Comparison of ENCODE assay signal across 10 cellular contexts in genomic region chr12:115922952-115923564, GRCh38.
DNase-seq lines count a peak whose midpoint lies in the region; ATAC-seq, FAIRE-seq and TF ChIP-seq lines count a peak whose summit lies in the region.
"Had no signal": no experiment of that assay in that cellular context is flagged by ENCODE, and none has a peak within 500 bp of the region (broad histone marks: within the 10 kb centered on the region; RNA-seq: fewer than 3 reads in every experiment).

No MANE protein-coding gene starts in this region.

- H3K9ac ChIP-seq in IMR-90 (ENCODE audit: low read depth, low read length) (no peak overlapping the region), kidney (ENCODE audit: low read length in 2 of 2) (no peak overlapping the region)

- H3K79me1 ChIP-seq in IMR-90 (ENCODE audit: low read depth in 1 of 2, low read length in 2 of 2): no peaks in the 10 kb centered on the region

- no peak overlapping the region for H3K4me2 ChIP-seq in IMR-90 (ENCODE audit: low read depth, low read length)

- H2AK9ac ChIP-seq in IMR-90 (replicated peaks; ENCODE audit: low read depth, low read length, poor library complexity): no peak overlapping the region

- no peak overlapping the region for H3K4ac ChIP-seq in IMR-90 (ENCODE audit: low read depth, low read length)

- H3K9me1 ChIP-seq in IMR-90 (ENCODE audit: insufficient read depth, low read length): no peaks in the 10 kb centered on the region

- no peak overlapping the region for H3K27ac Mint-ChIP-seq in naive thymus-derived CD8-positive, alpha-beta T cell

- no peak overlapping the region for H2BK120ac ChIP-seq in IMR-90 (ENCODE audit: low read depth, low read length)

- CTCF ChIA-PET in IMR-90 (lab: Yijun Ruan, JAX): no interaction called here

- H4K91ac ChIP-seq in IMR-90 (ENCODE audit: insufficient read depth, low read depth, low read length): no peak overlapping the region

- peaks cover 15% of the 10 kb centered on the region for H3K27me3 ChIP-seq in IMR-90 (ENCODE audit: control insufficient read depth, insufficient read depth, low read length)

- no peak overlapping the region for H2BK15ac ChIP-seq in IMR-90 (ENCODE audit: low read depth, low read length)

- intact Hi-C loops in IMR-90 (cut with micrococcal nuclease) (loop anchor here (5.0 kb wide), 1 partner anchor 1756 kb away; no protein-coding TSS in a partner anchor), kidney (cut with DNase I) (no loop called here)

- POLR2A ChIA-PET in IMR-90 (lab: Charles Lee; ENCODE audit: unreplicated experiment): no interaction called here
- POLR2A ChIA-PET in naive thymus-derived CD8-positive, alpha-beta T cell (lab: Charles Lee): no interaction called here

- H3K4me1 Mint-ChIP-seq in naive thymus-derived CD8-positive, alpha-beta T cell: peaks cover 0 to 2% (median 0%) of the 10 kb centered on the region in 4 donors

- H3K4me1 ChIP-seq in IMR-90 (ENCODE audit: control insufficient read depth, insufficient read depth, low read length) (peaks cover 3% of the 10 kb centered on the region), kidney (ENCODE audit: control insufficient read depth in 1 of 2, insufficient read depth in 1 of 2, low read depth in 1 of 2, low read length in 2 of 2) (no peaks in the 10 kb centered on the region)
- H3K4me1 ChIP-seq: left lung had no signal

- ATAC-seq in IMR-90 (ENCODE audit: low read depth) (no peak), HG03135 (IDR thresholded peaks at IDR 0.05; ENCODE audit: unreplicated experiment) (no peak)
- ATAC-seq in naive thymus-derived CD8-positive, alpha-beta T cell: no peak
- ATAC-seq: left lung had no signal

- no CpG with 5 or more reads among the region's 8 CpGs for WGBS in IMR-90 (ENCODE audit: extremely low coverage in 2 of 2, insufficient read length in 1 of 2), 2 experiments

- no peak overlapping the region for H3K4me3 ChIP-seq in IMR-90 (ENCODE audit: insufficient read depth, low read depth, low read length)
- no peak overlapping the region for H3K4me3 ChIP-seq in kidney (ENCODE audit: low read length in 2 of 2)
- H3K4me3 ChIP-seq: left lung had no signal

- TF ChIP-seq CTCF in IMR-90 (conservative IDR thresholded peaks at IDR 0.05; ENCODE audit: low read depth, low read length): peak; percentile 28; the same call in 1 of the 2 replicates
- TF ChIP-seq CTCF in kidney (IDR thresholded peaks at IDR 0.05; ENCODE audit: borderline replicate concordance, extremely low read depth, insufficient read depth): no peak

- no peak overlapping the region for H3K4me3 Mint-ChIP-seq in naive thymus-derived CD8-positive, alpha-beta T cell

- no peak overlapping the region for H4K8ac ChIP-seq in IMR-90 (ENCODE audit: low read depth in 2 of 2, low read length in 2 of 2)

- BruUV-seq in IMR-90 (replicated peaks; lab: Mats Ljungman, UMichigan): no TSS peak

- no peak overlapping the region for H3K18ac ChIP-seq in IMR-90 (ENCODE audit: low read depth, low read length)

- H3K27ac ChIP-seq in IMR-90 (ENCODE audit: insufficient read depth, low read length): no peak overlapping the region
- no peak overlapping the region for H3K27ac ChIP-seq in kidney (ENCODE audit: low read depth in 2 of 2, low read length in 2 of 2)
- H3K27ac ChIP-seq: left lung had no signal

- H4K20me1 ChIP-seq in IMR-90 (ENCODE audit: insufficient read depth, low read length): no peaks in the 10 kb centered on the region

- no peak overlapping the region for H4K5ac ChIP-seq in IMR-90 (ENCODE audit: low read depth, low read length)

- H2BK5ac ChIP-seq in IMR-90 (ENCODE audit: low read depth, low read length, poor library complexity, severe bottlenecking): no peak overlapping the region

- no peak for TF ChIP-seq POLR2A in IMR-90 (IDR thresholded peaks at IDR 0.05; ENCODE audit: low read depth, low read length)

- H3K9me3 ChIP-seq in IMR-90 (ENCODE audit: control insufficient read depth, insufficient read depth, low read length): peaks cover 7% of the 10 kb centered on the region
- H3K9me3 ChIP-seq in kidney (ENCODE audit: control insufficient read depth in 1 of 2, low read length in 2 of 2): peaks cover 0 to 7% of the 10 kb centered on the region in 2 donors

- no peak overlapping the region for H2AFZ ChIP-seq in IMR-90 (replicated peaks; ENCODE audit: low read length, poor library complexity)

- peaks cover 0 to 30% (median 8%) of the 10 kb centered on the region in 9 donors for H3K9me3 Mint-ChIP-seq in naive thymus-derived CD8-positive, alpha-beta T cell

- peaks cover 0 to 16% (median 0%) of the 10 kb centered on the region in 3 donors for H3K36me3 Mint-ChIP-seq in naive thymus-derived CD8-positive, alpha-beta T cell

- 0 out of 2 replicates have a peak, but pooled peaks have one; percentile 23 for TF ChIP-seq RAD21 in IMR-90 (IDR thresholded peaks at IDR 0.05; ENCODE audit: low read length)

- dilution Hi-C loops in IMR-90 (cut with HindIII; ENCODE audit: low sequenced_read_pairs, unreplicated experiment): no loop called here

- no peak overlapping the region for H2AK5ac ChIP-seq in IMR-90 (ENCODE audit: low read depth, low read length)

- no peak overlapping the region for H2BK20ac ChIP-seq in IMR-90 (ENCODE audit: low read depth, low read length)

- peak; percentile 35 for DNase-seq in ELF-1 (ENCODE audit: low read depth, low spot score)
- no peak for DNase-seq in IMR-90
- DNase-seq in SW480 (ENCODE audit: low spot score): peak; percentile 14
- peak; percentile 45 for DNase-seq in islet precursor cell
- DNase-seq in naive thymus-derived CD8-positive, alpha-beta T cell: no peak
- DNase-seq in NCI-H1092 treated with DMSO at 0.1 percent for 48 hours (lab: John Stamatoyannopoulos, UW): no peak
- DNase-seq in kidney: no peak
- DNase-seq: left lung had no signal

- H3K36me3 ChIP-seq in IMR-90 (ENCODE audit: control insufficient read depth, insufficient read depth, low read length): no peaks in the 10 kb centered on the region
- no peaks in the 10 kb centered on the region for H3K36me3 ChIP-seq in kidney (ENCODE audit: control insufficient read depth in 1 of 2, insufficient read depth in 2 of 2, low read length in 2 of 2)
- H3K36me3 ChIP-seq: left lung had no signal

- H3K27me3 Mint-ChIP-seq in naive thymus-derived CD8-positive, alpha-beta T cell: peaks cover 20 to 59% (median 41%) of the 10 kb centered on the region in 5 donors

- no peak overlapping the region for H3K56ac ChIP-seq in IMR-90 (ENCODE audit: extremely low read depth, insufficient read depth, low read length)

- FAIRE-seq in kidney (lab: Jason Lieb, UNC): no peak
- FAIRE-seq: colon had no signal

- H3K23ac ChIP-seq in IMR-90 (ENCODE audit: low read depth, low read length): no peak overlapping the region

- in situ Hi-C loops in IMR-90 (cut with MboI; ENCODE audit: low sequenced_read_pairs): no loop called here

- no peak overlapping the region for H3K14ac ChIP-seq in IMR-90 (replicated peaks; ENCODE audit: low read depth, low read length)

TF ChIP-seq in IMR-90, 13 proteins besides CTCF, POLR2A, EP300 and RAD21:
- no peak for TF ChIP-seq CEBPB (IDR thresholded peaks at IDR 0.05; ENCODE audit: low read depth, low read length)
- TF ChIP-seq MAZ (IDR thresholded peaks at IDR 0.05; ENCODE audit: borderline replicate concordance, low read depth, low read length): no peak
- TF ChIP-seq SMC3 (IDR thresholded peaks at IDR 0.05; ENCODE audit: low read depth, low read length): no peak
- TF ChIP-seq RCOR1 (IDR thresholded peaks at IDR 0.05; ENCODE audit: insufficient replicate concordance, low read length): no peak
- TF ChIP-seq ELK1 (IDR thresholded peaks at IDR 0.05; ENCODE audit: borderline replicate concordance, low read depth, low read length): no peak
- TF ChIP-seq MAFK (IDR thresholded peaks at IDR 0.05; ENCODE audit: low read depth, low read length): no peak
- TF ChIP-seq MXI1 (IDR thresholded peaks at IDR 0.05; ENCODE audit: borderline replicate concordance, low read depth, low read length): no peak
- no peak for TF ChIP-seq USF2 (IDR thresholded peaks at IDR 0.05; ENCODE audit: low read depth, low read length)
- TF ChIP-seq RFX5 (IDR thresholded peaks at IDR 0.05; ENCODE audit: low read depth, low read length): no peak

Comparison
In these comparisons a context has a peak if more than half of its experiments do, and no peak if none do; other contexts are left out.
1. DNase-seq: peak in ELF-1 (single experiment), SW480 (single experiment) and islet precursor cell (single experiment); none in IMR-90 (single experiment), naive thymus-derived CD8-positive, alpha-beta T cell (0 of 10), NCI-H1092 treated with DMSO at 0.1 percent for 48 hours (single experiment) and kidney (single experiment).